In genomic region chr5:136364307-136364706, GRCh38 we compare ENCODE assay signal across 11 cellular contexts. TPM values are rescaled to one million over a fixed set of nuclear protein-coding genes. Genes with fewer than 3 reads are reported as not detected.
DNase-seq lines count a peak whose midpoint lies in the region; ATAC-seq and TF ChIP-seq lines count a peak whose summit lies in the region.
"Had no signal": no experiment of that assay in that cellular context is flagged by ENCODE, and none has a peak within 500 bp of the region (broad histone marks: within the 10 kb centered on the region; RNA-seq: fewer than 3 reads in every experiment).

No MANE protein-coding gene starts in this region.

- no peaks in the 10 kb centered on the region for H3K27me3 ChIP-seq in effector memory CD4-positive, alpha-beta T cell (replicated peaks; ENCODE audit: control insufficient read depth, insufficient read depth, low read length, poor library complexity, severe bottlenecking)

- peaks cover 39% of the 10 kb centered on the region for H3K27me3 Mint-ChIP-seq in Calu3 (ENCODE audit: unreplicated experiment)

- H3K4me1 ChIP-seq in effector memory CD4-positive, alpha-beta T cell (ENCODE audit: control insufficient read depth, insufficient read depth, low read length, poor library complexity, severe bottlenecking), result no peaks in the 10 kb centered on the region
- H3K4me1 ChIP-seq: left ventricle myocardium inferior had no signal

- intact Hi-C loops in Calu3 (cut with micrococcal nuclease; ENCODE audit: unreplicated experiment), result loop anchor here (2.0 kb wide), 1 partner anchor 406 kb away; no protein-coding TSS in a partner anchor

- H3K27ac Mint-ChIP-seq in Calu3 (ENCODE audit: unreplicated experiment), result no peak overlapping the region

- H3K9me3 Mint-ChIP-seq in Calu3 (ENCODE audit: low read depth, unreplicated experiment), result no peaks in the 10 kb centered on the region

- H3K27ac ChIP-seq in VCaP, result no peak overlapping the region
- no peak overlapping the region for H3K27ac ChIP-seq in effector memory CD4-positive, alpha-beta T cell (ENCODE audit: insufficient read depth, low read length, poor library complexity, severe bottlenecking)
- H3K27ac ChIP-seq: left ventricle myocardium inferior had no signal

- no TSS peak for BruUV-seq in Calu3 (replicated peaks; lab: Mats Ljungman, UMichigan)

- peak; percentile 69 for TF ChIP-seq CTCF in Calu3 (IDR thresholded peaks at IDR 0.05; ENCODE audit: unreplicated experiment)
- TF ChIP-seq CTCF in HFF-Myc (IDR thresholded peaks at IDR 0.05; ENCODE audit: low read depth, low read length, missing control alignments), result peak; percentile 21
- TF ChIP-seq CTCF in VCaP (conservative IDR thresholded peaks at IDR 0.05), result peak; percentile 72

- no peak for ATAC-seq in GM21390 (IDR thresholded peaks at IDR 0.05; ENCODE audit: unreplicated experiment)

- no peaks in the 10 kb centered on the region for H3K9me3 ChIP-seq in effector memory CD4-positive, alpha-beta T cell (ENCODE audit: control insufficient read depth, low read length)
- H3K9me3 ChIP-seq: left ventricle myocardium inferior had no signal

- no peaks in the 10 kb centered on the region for H3K36me3 ChIP-seq in effector memory CD4-positive, alpha-beta T cell (ENCODE audit: control insufficient read depth, insufficient read depth, low read length)
- H3K36me3 ChIP-seq: left ventricle myocardium inferior had no signal

- no peak overlapping the region for H3K4me3 ChIP-seq in HFF-Myc (replicated peaks; ENCODE audit: low read depth, low read length)
- no peak overlapping the region for H3K4me3 ChIP-seq in effector memory CD4-positive, alpha-beta T cell (ENCODE audit: insufficient read depth, low read depth, low read length, poor library complexity, severe bottlenecking)
- H3K4me3 ChIP-seq: left ventricle myocardium inferior had no signal

- CTCF ChIA-PET in Calu3 (lab: Charles Lee), result interaction anchor here (0.8 to 1.2 kb wide), 3 partner anchors 9 to 406 kb away, joined by 3 read pairs; no protein-coding TSS in a partner anchor

- peak; percentile 31 for DNase-seq in Calu3
- DNase-seq in HFF-Myc (ENCODE audit: extremely low read depth, low read depth), result no peak
- DNase-seq in iPS-NIHi7 (ENCODE audit: extremely low spot score), result peak; percentile 19
- DNase-seq in cerebellum (ENCODE audit: low spot score), result no peak
- DNase-seq in stimulated activated CD4-positive, alpha-beta T cell treated with anti-CD3 and anti-CD28 coated beads, Interleukin-4, amount 100 ng/mL, for 24 hours, result no peak
- DNase-seq in effector memory CD4-positive, alpha-beta T cell, result no peak
- DNase-seq: effector CD4-positive, alpha-beta T cell; left ventricle myocardium inferior; NCI-H524 treated with DMSO at 0.1 percent for 48 hours had no signal

- H3K4me3 Mint-ChIP-seq in Calu3 (ENCODE audit: low read depth, unreplicated experiment), result no peak overlapping the region

- peaks cover 5% of the 10 kb centered on the region for H3K36me3 Mint-ChIP-seq in Calu3 (ENCODE audit: insufficient read depth, unreplicated experiment)

- H3K4me1 Mint-ChIP-seq in Calu3 (ENCODE audit: low read depth, unreplicated experiment), result no peaks in the 10 kb centered on the region

RNA-seq across cellular contexts. Expression of gene TRPC7, which starts 1.0 kb away (rescaled TPM):
- total RNA-seq in Calu3 (2022) (not detected in 2 replicates), cerebellum (0.64 TPM)
- total RNA-seq: left ventricle myocardium inferior had no signal

Comparison
In these comparisons a context has a peak if more than half of its experiments do, and no peak if none do; other contexts are left out.
1. DNase-seq: peak in Calu3 (single experiment) and iPS-NIHi7 (single experiment); none in HFF-Myc (single experiment), cerebellum (single experiment), stimulated activated CD4-positive, alpha-beta T cell treated with anti-CD3 and anti-CD28 coated beads, Interleukin-4, amount 100 ng/mL, for 24 hours (single experiment) and effector memory CD4-positive, alpha-beta T cell (0 of 3).
2. CTCF ChIP-seq: peak in every context shown above with its lines; median percentile 72 in VCaP; 69 in Calu3; 21 in HFF-Myc.